ENCODE assay signal across 26 cellular contexts in genomic region chr7:39321909-39322498, GRCh38.
A peak's percentile ranks its signal among the peaks of the same experiment; 100 is the strongest.
DNase-seq lines count a peak whose midpoint lies in the region; ATAC-seq lines count a peak whose summit lies in the region.
"Had no signal": no experiment of that assay in that cellular context is flagged by ENCODE, and none has a peak within 500 bp of the region (broad histone marks: within the 10 kb centered on the region; RNA-seq: fewer than 3 reads in every experiment).

No MANE protein-coding gene starts in this region.

- in situ Hi-C loops in SK-MEL-5 (cut with HindIII; ENCODE audit: low pct_unique_long_range_greater_than_20kb, low sequenced_read_pairs) = no loop called here

- peak; percentile 63 for ATAC-seq in GM18873 (IDR thresholded peaks at IDR 0.05; ENCODE audit: low FRiP score, unreplicated experiment)
- ATAC-seq in HG02798 (IDR thresholded peaks at IDR 0.05; ENCODE audit: poor library complexity, unreplicated experiment) = peak; percentile 49
- ATAC-seq in GM21825 (IDR thresholded peaks at IDR 0.05; ENCODE audit: unreplicated experiment) = no peak
- ATAC-seq: gastrocnemius medialis had no signal

- DNase-seq in SK-MEL-5 (ENCODE audit: low read depth, low spot score) (peak; percentile 33), retina (peak; percentile 17), EL (no peak)
- no peak for DNase-seq in stimulated activated CD8-positive, alpha-beta memory T cell treated with anti-CD3 and anti-CD28 coated beads, Interleukin-4, amount 100 ng/mL, for 48 hours
- DNase-seq: activated CD4-positive, alpha-beta T cell treated with anti-CD3 and anti-CD28 coated beads, Interleukin-2, amount 10 ng/mL, durations not matched to agents 7 days and 5 days; activated naive CD4-positive, alpha-beta T cell; activated T-cell treated with anti-CD3 and anti-CD28 coated beads, Interleukin-2, amount 50 U/mL, for 24 hours; Caco-2; DMS79 treated with DMSO at 0.1 percent for 48 hours; gastrocnemius medialis; H7; hippocampal formation; left ventricle myocardium inferior; naive B cell; NCI-H1105; NCI-H2029; NK-92 treated with Interleukin-12 subunit alpha and Interleukin-12 subunit beta, amount 100 ng/mL, for 24 hours; nucleus accumbens; SHP77; stimulated activated CD4-positive, alpha-beta T cell treated with anti-CD3 and anti-CD28 coated beads, Interleukin-15, amount 100 ng/mL, for 24 hours; stimulated activated naive CD4-positive, alpha-beta T cell; T-helper 9 cell; WERI-Rb-1 had no signal

Comparison
In these comparisons a context has a peak if more than half of its experiments do, and no peak if none do; other contexts are left out.
1. DNase-seq: peak in SK-MEL-5 (single experiment) and retina (single experiment); none in stimulated activated CD8-positive, alpha-beta memory T cell treated with anti-CD3 and anti-CD28 coated beads, Interleukin-4, amount 100 ng/mL, for 48 hours (single experiment) and EL (single experiment).